Comparison of ENCODE assay signal across 8 cellular contexts in genomic region chr10:43304079-43304686, GRCh38. TPM values are rescaled to one million over a fixed set of nuclear protein-coding genes. Genes with fewer than 3 reads are reported as not detected.
DNase-seq lines count a peak whose midpoint lies in the region; ATAC-seq, FAIRE-seq and TF ChIP-seq lines count a peak whose summit lies in the region.

No MANE protein-coding gene starts in this region.

- H2AFZ ChIP-seq in smooth muscle cell (ENCODE audit: low read depth): peak overlapping the region; percentile 69

- H3K27me3 Mint-ChIP-seq in activated naive CD8-positive, alpha-beta T cell treated with anti-CD3 and anti-CD28 coated beads for 36 hours: peaks cover 11% of the 10 kb centered on the region

- H3K9ac ChIP-seq in iPS-20b (ENCODE audit: low read depth, low read length) (peak overlapping the region; percentile 43; the same call in 1 of the 2 replicates), smooth muscle cell (ENCODE audit: low read depth) (no peak overlapping the region)

- H3K27ac ChIP-seq in iPS-20b (ENCODE audit: low read length) (no peak overlapping the region), smooth muscle cell (ENCODE audit: low read depth) (no peak overlapping the region)

- H3K27ac Mint-ChIP-seq in activated naive CD8-positive, alpha-beta T cell treated with anti-CD3 and anti-CD28 coated beads for 36 hours: no peak overlapping the region

- no peak for FAIRE-seq in GM19239 (lab: Jason Lieb, UNC)

- H3K79me2 ChIP-seq in smooth muscle cell (ENCODE audit: low read depth): no peaks in the 10 kb centered on the region

- H3F3A ChIP-seq in smooth muscle cell (ENCODE audit: low read depth): no peaks in the 10 kb centered on the region

- peak overlapping the region; percentile 85 for H3K4me2 ChIP-seq in smooth muscle cell

- WGBS in smooth muscle cell (ENCODE audit: low lambda C conversion rate): 51% methylated on average over 3 of the region's 3 CpGs

- TF ChIP-seq CTCF in HFF-Myc (IDR thresholded peaks at IDR 0.05; ENCODE audit: low read depth, low read length, missing control alignments): no peak
- TF ChIP-seq CTCF in smooth muscle cell (IDR thresholded peaks at IDR 0.05; ENCODE audit: borderline replicate concordance, insufficient read depth, poor library complexity, severe bottlenecking): no peak

- DNase-seq in HFF-Myc (ENCODE audit: extremely low read depth, low read depth) (no peak), smooth muscle cell (lab: John Stamatoyannopoulos, UW; ENCODE audit: unreplicated experiment) (no peak), GM19239 (ENCODE audit: insufficient read length, low spot score) (no peak), SIG-M5 treated with dmso at 0.1 percent for 504 hours (lab: John Stamatoyannopoulos, UW; ENCODE audit: unreplicated experiment) (no peak), AML-193 (lab: John Stamatoyannopoulos, UW) (no peak)
- no peak for DNase-seq in activated naive CD8-positive, alpha-beta T cell treated with anti-CD3 and anti-CD28 coated beads for 36 hours

- peaks cover 7% of the 10 kb centered on the region for H3K36me3 Mint-ChIP-seq in activated naive CD8-positive, alpha-beta T cell treated with anti-CD3 and anti-CD28 coated beads for 36 hours

- no peak for ATAC-seq in HG02973 (IDR thresholded peaks at IDR 0.05; ENCODE audit: unreplicated experiment)

- peak overlapping the region; percentile 25 for H3K4me3 ChIP-seq in HFF-Myc (replicated peaks; ENCODE audit: low read depth, low read length)
- H3K4me3 ChIP-seq in iPS-20b (ENCODE audit: low read length): peak overlapping the region; percentile 72
- peak overlapping the region; percentile 52 for H3K4me3 ChIP-seq in smooth muscle cell

- H3K36me3 ChIP-seq in iPS-20b (ENCODE audit: insufficient read depth, low read depth, low read length) (no peaks in the 10 kb centered on the region), smooth muscle cell (ENCODE audit: low read depth) (no peaks in the 10 kb centered on the region)

- H3K27me3 ChIP-seq in iPS-20b (ENCODE audit: insufficient read depth, low read length): peaks cover 61% of the 10 kb centered on the region
- H3K27me3 ChIP-seq in smooth muscle cell (ENCODE audit: low read depth): peaks cover 28% of the 10 kb centered on the region

- peaks cover 6% of the 10 kb centered on the region; the same call in 1 of the 2 replicates for H3K4me1 ChIP-seq in iPS-20b (ENCODE audit: insufficient read depth, low read length)
- H3K4me1 ChIP-seq in smooth muscle cell (ENCODE audit: low read depth): no peaks in the 10 kb centered on the region

- H3K9me3 Mint-ChIP-seq in activated naive CD8-positive, alpha-beta T cell treated with anti-CD3 and anti-CD28 coated beads for 36 hours: peaks cover 8% of the 10 kb centered on the region

- H4K20me1 ChIP-seq in smooth muscle cell (ENCODE audit: low read depth): no peaks in the 10 kb centered on the region

- peak overlapping the region; percentile 64 for H3K4me3 Mint-ChIP-seq in activated naive CD8-positive, alpha-beta T cell treated with anti-CD3 and anti-CD28 coated beads for 36 hours

- H3K4me1 Mint-ChIP-seq in activated naive CD8-positive, alpha-beta T cell treated with anti-CD3 and anti-CD28 coated beads for 36 hours: peaks cover 37% of the 10 kb centered on the region

- H3K9me3 ChIP-seq in iPS-20b (ENCODE audit: insufficient read depth, low read depth, low read length) (peaks cover 15% of the 10 kb centered on the region), smooth muscle cell (replicated peaks; ENCODE audit: low read depth) (no peaks in the 10 kb centered on the region)

RNA-seq across cellular contexts. Expression of gene RASGEF1A, which starts 37.3 kb away (rescaled TPM):
- total RNA-seq in activated naive CD8-positive, alpha-beta T cell treated with anti-CD3 and anti-CD28 coated beads for 36 hours: under 1 TPM; 0.40 to 0.45 TPM
- total RNA-seq in smooth muscle cell: 5.9 and 8.9 TPM in 2 replicates
- 7.7 and 7.9 TPM in 2 replicates for polyA plus RNA-seq in smooth muscle cell
